Comparison of ENCODE assay signal across 29 cellular contexts in genomic region chr12:62044450-62044849, GRCh38.
"Had no signal": no experiment of that assay in that cellular context is flagged by ENCODE, and none has a peak within 500 bp of the region (broad histone marks: within the 10 kb centered on the region; RNA-seq: fewer than 3 reads in every experiment).

No MANE protein-coding gene starts in this region.

- DNase-seq: activated CD4-positive, alpha-beta T cell treated with anti-CD3 and anti-CD28 coated beads, Interleukin-2, amount 10 ng/mL, durations not matched to agents 24 days and 14 days; activated CD4-positive, alpha-beta T cell treated with anti-CD3 and anti-CD28 coated beads, Interleukin-2, amount 50 U/mL, for 4 hours; activated CD8-positive, alpha-beta T cell treated with anti-CD3 and anti-CD28 coated beads for 36 hours; activated effector memory CD4-positive, alpha-beta T cell treated with anti-CD3 and anti-CD28 coated beads, Interleukin-2, amount 50 U/mL, for 16 hours; activated naive CD4-positive, alpha-beta T cell; activated naive CD4-positive, alpha-beta T cell treated with anti-CD3 and anti-CD28 coated beads, Interleukin-2, amount 50 U/mL, for 16 hours; activated naive CD8-positive, alpha-beta T cell treated with anti-CD3 and anti-CD28 coated beads for 36 hours; activated T-cell treated with anti-CD3 and anti-CD28 coated beads, Interleukin-2, amount 50 U/mL, for 1 hour; activated T-cell treated with anti-CD3 and anti-CD28 coated beads, Interleukin-2, amount 50 U/mL, for 72 hours; amniotic stem cell; aorta; brain microvascular endothelial cell; central memory CD4-positive, alpha-beta T cell; NCI-H1092 treated with DMSO at 0.1 percent for 48 hours; NCI-H1436; NCI-H1694 treated with DMSO at 0.1 percent for 48 hours; NCI-H2029; NCI-H2107; NCI-H2171; NCI-H524; NCI-H69; SHP77; SJCRH30; T1000; WERI-Rb-1 had no signal

- H3K27ac ChIP-seq: brain microvascular endothelial cell, KMS-11, SJCRH30, WERI-Rb-1 had no signal

- H3K9me3 Mint-ChIP-seq: activated CD4-positive, alpha-beta T cell treated with anti-CD3 and anti-CD28 coated beads, Interleukin-2, amount 10 ng/mL, durations not matched to agents 24 days and 14 days; activated CD8-positive, alpha-beta T cell treated with anti-CD3 and anti-CD28 coated beads for 36 hours; activated naive CD8-positive, alpha-beta T cell treated with anti-CD3 and anti-CD28 coated beads for 36 hours had no signal

- ATAC-seq: activated CD8-positive, alpha-beta T cell treated with anti-CD3 and anti-CD28 coated beads for 36 hours; activated T-cell treated with anti-CD3 and anti-CD28 coated beads, Interleukin-2, amount 50 U/mL, for 72 hours; activated T-helper 17 cell treated with anti-CD3 and anti-CD28 coated beads, Interleukin-2, amount 50 U/mL, for 72 hours; Panc1 had no signal

- H3K27ac Mint-ChIP-seq: activated CD4-positive, alpha-beta T cell treated with anti-CD3 and anti-CD28 coated beads, Interleukin-2, amount 10 ng/mL, durations not matched to agents 24 days and 14 days; activated CD8-positive, alpha-beta T cell treated with anti-CD3 and anti-CD28 coated beads for 36 hours; activated naive CD8-positive, alpha-beta T cell treated with anti-CD3 and anti-CD28 coated beads for 36 hours; activated T-cell treated with anti-CD3 and anti-CD28 coated beads, Interleukin-2, amount 50 U/mL, for 72 hours; activated T-helper 17 cell treated with anti-CD3 and anti-CD28 coated beads, Interleukin-2, amount 50 U/mL, for 72 hours had no signal

- H3K27me3 Mint-ChIP-seq: activated CD4-positive, alpha-beta T cell treated with anti-CD3 and anti-CD28 coated beads, Interleukin-2, amount 10 ng/mL, durations not matched to agents 24 days and 14 days; activated CD8-positive, alpha-beta T cell treated with anti-CD3 and anti-CD28 coated beads for 36 hours; activated naive CD8-positive, alpha-beta T cell treated with anti-CD3 and anti-CD28 coated beads for 36 hours had no signal

- H3K27me3 ChIP-seq: brain microvascular endothelial cell, SJCRH30 had no signal

- H3K4me3 ChIP-seq: SJCRH30, SK-N-MC had no signal

- H3K4me1 Mint-ChIP-seq: activated CD4-positive, alpha-beta T cell treated with anti-CD3 and anti-CD28 coated beads, Interleukin-2, amount 10 ng/mL, durations not matched to agents 24 days and 14 days; activated naive CD8-positive, alpha-beta T cell treated with anti-CD3 and anti-CD28 coated beads for 36 hours; activated T-helper 17 cell treated with anti-CD3 and anti-CD28 coated beads, Interleukin-2, amount 50 U/mL, for 72 hours had no signal

- H3K4me1 ChIP-seq: SJCRH30 had no signal

- H3K36me3 ChIP-seq: brain microvascular endothelial cell, SJCRH30, WERI-Rb-1 had no signal

- H3K9me3 ChIP-seq: SJCRH30 had no signal

- H3K36me3 Mint-ChIP-seq: activated naive CD8-positive, alpha-beta T cell treated with anti-CD3 and anti-CD28 coated beads for 36 hours had no signal

- H3K4me3 Mint-ChIP-seq: activated CD4-positive, alpha-beta T cell treated with anti-CD3 and anti-CD28 coated beads, Interleukin-2, amount 10 ng/mL, durations not matched to agents 24 days and 14 days; activated CD8-positive, alpha-beta T cell treated with anti-CD3 and anti-CD28 coated beads for 36 hours; activated naive CD8-positive, alpha-beta T cell treated with anti-CD3 and anti-CD28 coated beads for 36 hours; activated T-cell treated with anti-CD3 and anti-CD28 coated beads, Interleukin-2, amount 50 U/mL, for 72 hours; activated T-helper 17 cell treated with anti-CD3 and anti-CD28 coated beads, Interleukin-2, amount 50 U/mL, for 72 hours had no signal

- H3K9ac ChIP-seq: KMS-11 had no signal

- H3K4me2 ChIP-seq: KMS-11 had no signal
